8 cellular contexts compared by ENCODE assay signal in the genomic region with DNA sequence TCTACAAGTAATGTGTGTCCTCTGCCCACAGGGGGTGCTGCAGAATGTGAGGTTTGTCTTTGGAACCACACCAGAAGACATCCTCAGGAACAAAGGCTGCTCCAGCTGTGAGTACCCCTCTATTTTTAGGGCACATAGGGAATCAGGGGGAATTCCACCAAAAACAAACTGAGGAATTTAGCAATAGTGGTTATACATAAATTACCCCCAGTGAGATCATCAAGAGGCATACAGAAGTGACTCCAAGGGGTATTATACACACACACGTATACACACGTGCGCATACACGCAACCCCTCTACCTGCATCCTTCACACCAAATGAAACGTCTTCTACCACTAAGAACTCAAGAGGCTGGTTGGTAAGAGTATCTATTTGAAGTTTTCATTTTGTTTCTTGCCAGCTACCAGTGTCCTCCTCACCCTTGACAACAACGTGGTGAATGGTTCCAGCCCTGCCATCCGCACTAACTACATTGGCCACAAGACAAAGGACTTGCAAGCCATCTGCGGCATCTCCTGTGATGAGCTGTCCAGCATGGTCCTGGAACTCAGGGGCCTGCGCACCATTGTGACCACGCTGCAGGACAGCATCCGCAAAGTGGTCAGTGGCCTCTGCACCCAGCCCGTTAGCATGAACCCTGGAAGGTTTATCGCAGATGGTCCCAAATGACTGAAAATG. TPM values are rescaled to one million over a fixed set of nuclear protein-coding genes. Genes with fewer than 3 reads are reported as not detected.
DNase-seq lines count a peak whose midpoint lies in the region; ATAC-seq, FAIRE-seq and TF ChIP-seq lines count a peak whose summit lies in the region.

No MANE protein-coding gene starts in this region.

- H3K79me2 ChIP-seq in keratinocyte (ENCODE audit: control insufficient read depth, insufficient read depth, low read length): peaks cover 29% of the 10 kb centered on the region

- DNase-seq in activated naive CD4-positive, alpha-beta T cell treated with Interleukin-2 at 50 U/mL for 16 hours: peak; percentile 39
- DNase-seq in activated naive CD4-positive, alpha-beta T cell (lab: John Stamatoyannopoulos, UW): no peak
- DNase-seq in activated CD8-positive, alpha-beta T cell treated with anti-CD3 and anti-CD28 coated beads for 36 hours: peak; percentile 58
- DNase-seq in keratinocyte (ENCODE audit: low read depth, low spot score) (peak; percentile 56), tibial nerve (ENCODE audit: low spot score in 2 of 2) (no peak)
- DNase-seq in T-helper 2 cell treated with Interferon-gamma antibody and Interleukin-4, amounts not matched to agents 5 μg/mL and 100 μg/mL, for 36 hours (ENCODE audit: low spot score): no peak

- no peak overlapping the region for H3K27ac Mint-ChIP-seq in activated CD8-positive, alpha-beta T cell treated with anti-CD3 and anti-CD28 coated beads for 36 hours
- H3K27ac Mint-ChIP-seq in T-helper 2 cell treated with Interferon-gamma antibody and Interleukin-4, amounts not matched to agents 5 μg/mL and 100 μg/mL, for 36 hours: no peak overlapping the region

- peak; percentile 22 for ATAC-seq in activated CD8-positive, alpha-beta T cell treated with anti-CD3 and anti-CD28 coated beads for 36 hours
- ATAC-seq in GM18909 (IDR thresholded peaks at IDR 0.05; ENCODE audit: poor library complexity, unreplicated experiment): no peak
- no peak for ATAC-seq in HG02840 (IDR thresholded peaks at IDR 0.05; ENCODE audit: low FRiP score, unreplicated experiment)

- H3K4me1 Mint-ChIP-seq in activated CD8-positive, alpha-beta T cell treated with anti-CD3 and anti-CD28 coated beads for 36 hours (ENCODE audit: low read depth): peaks cover 11% of the 10 kb centered on the region
- peaks cover 11% of the 10 kb centered on the region for H3K4me1 Mint-ChIP-seq in T-helper 2 cell treated with Interferon-gamma antibody and Interleukin-4, amounts not matched to agents 5 μg/mL and 100 μg/mL, for 36 hours (ENCODE audit: low read depth)

- peaks cover 28% of the 10 kb centered on the region for H3K27me3 Mint-ChIP-seq in activated CD8-positive, alpha-beta T cell treated with anti-CD3 and anti-CD28 coated beads for 36 hours
- peaks cover 51% of the 10 kb centered on the region for H3K27me3 Mint-ChIP-seq in T-helper 2 cell treated with Interferon-gamma antibody and Interleukin-4, amounts not matched to agents 5 μg/mL and 100 μg/mL, for 36 hours (ENCODE audit: low read depth)

- CTCF ChIA-PET in activated CD8-positive, alpha-beta T cell treated with anti-CD3 and anti-CD28 coated beads for 36 hours (lab: Charles Lee): interaction anchor here (0.6 to 6.1 kb wide), 8 partner anchors 11 to 460 kb away, joined by 3 to 75 read pairs (median 4); no protein-coding TSS in a partner anchor

- H3K9me3 Mint-ChIP-seq in activated CD8-positive, alpha-beta T cell treated with anti-CD3 and anti-CD28 coated beads for 36 hours: no peaks in the 10 kb centered on the region
- H3K9me3 Mint-ChIP-seq in T-helper 2 cell treated with Interferon-gamma antibody and Interleukin-4, amounts not matched to agents 5 μg/mL and 100 μg/mL, for 36 hours: no peaks in the 10 kb centered on the region

- peaks cover 59% of the 10 kb centered on the region for H4K20me1 ChIP-seq in keratinocyte (ENCODE audit: control insufficient read depth, extremely low read depth, insufficient read depth, low read length)

- no peaks in the 10 kb centered on the region for H3K27me3 ChIP-seq in keratinocyte (ENCODE audit: control insufficient read depth, extremely low read depth, insufficient read depth, low read length)
- no peaks in the 10 kb centered on the region for H3K27me3 ChIP-seq in tibial nerve

- FAIRE-seq in keratinocyte (lab: Jason Lieb, UNC): peak; percentile 58

- POLR2A ChIA-PET in activated CD8-positive, alpha-beta T cell treated with anti-CD3 and anti-CD28 coated beads for 36 hours (lab: Charles Lee): no interaction called here

- no peak overlapping the region for H2AFZ ChIP-seq in keratinocyte (ENCODE audit: control insufficient read depth, low read length)

- peak; percentile 67 for TF ChIP-seq CTCF in activated CD8-positive, alpha-beta T cell treated with anti-CD3 and anti-CD28 coated beads for 36 hours (IDR thresholded peaks at IDR 0.05)
- peak in 2 of 3 experiments; percentile 49 to 54 for TF ChIP-seq CTCF in keratinocyte (optimal IDR thresholded peaks at IDR 0.05 in 1 of 3, IDR thresholded peaks at IDR 0.05 in 1 of 3, conservative IDR thresholded peaks at IDR 0.05 in 1 of 3; ENCODE audit: extremely low read depth in 1 of 3, insufficient read depth in 2 of 3, low read length in 3 of 3)
- peak in 2 of 5 experiments; percentile 54 to 55 for TF ChIP-seq CTCF in tibial nerve (IDR thresholded peaks at IDR 0.05)

- H3K4me3 Mint-ChIP-seq in activated CD8-positive, alpha-beta T cell treated with anti-CD3 and anti-CD28 coated beads for 36 hours: no peak overlapping the region
- no peak overlapping the region for H3K4me3 Mint-ChIP-seq in T-helper 2 cell treated with Interferon-gamma antibody and Interleukin-4, amounts not matched to agents 5 μg/mL and 100 μg/mL, for 36 hours

- H3K4me1 ChIP-seq in keratinocyte (ENCODE audit: control insufficient read depth, extremely low read depth, insufficient read depth, low read length) (peaks cover 26% of the 10 kb centered on the region), tibial nerve (peaks cover 0 to 77% (median 32%) of the 10 kb centered on the region in 4 donors)

- TF ChIP-seq EP300 in tibial nerve (IDR thresholded peaks at IDR 0.05): peak in 1 of 2 donors; percentile 2

- peak overlapping the region; percentile 52 for H3K4me2 ChIP-seq in keratinocyte (ENCODE audit: control insufficient read depth, extremely low read depth, insufficient read depth, low read depth, low read length)

- dilution Hi-C loops in keratinocyte (cut with MboI; ENCODE audit: extremely low pct_ligation_motif_present, low sequenced_read_pairs): no loop called here

- 60 to 74% methylated on average over 13 of the region's 13 CpGs for WGBS in tibial nerve, 2 donors

- intact Hi-C loops in activated CD8-positive, alpha-beta T cell treated with anti-CD3 and anti-CD28 coated beads for 36 hours (cut with micrococcal nuclease): loop anchor here (1.0 to 10.0 kb wide), 3 partner anchors 174 to 459 kb away; no protein-coding TSS in a partner anchor

- peak overlapping the region in 2 of 3 experiments; percentile 41 to 63 for H3K4me3 ChIP-seq in keratinocyte (ENCODE audit: control insufficient read depth in 2 of 3, extremely low read depth in 1 of 3, insufficient read depth in 2 of 3, low read depth in 1 of 3, low read length in 3 of 3)
- peak overlapping the region; percentile 61 to 78 (median 66) for H3K4me3 ChIP-seq in tibial nerve

- peak overlapping the region; percentile 36 for H3K27ac ChIP-seq in keratinocyte (ENCODE audit: control insufficient read depth, insufficient read depth, low read length)
- peak overlapping the region in 3 of 4 donors; percentile 91 to 95 (median 91) for H3K27ac ChIP-seq in tibial nerve

- no peaks in the 10 kb centered on the region for H3K9me3 ChIP-seq in keratinocyte (ENCODE audit: control insufficient read depth, low read depth, low read length)
- H3K9me3 ChIP-seq in tibial nerve: no peaks in the 10 kb centered on the region

- peak overlapping the region; percentile 34 for H3K9ac ChIP-seq in keratinocyte (ENCODE audit: control insufficient read depth, extremely low read depth, insufficient read depth, low read length)

- no peak for TF ChIP-seq POLR2A in tibial nerve (IDR thresholded peaks at IDR 0.05)

- H3K36me3 ChIP-seq in keratinocyte (ENCODE audit: control insufficient read depth in 2 of 2, extremely low read depth in 1 of 2, insufficient read depth in 2 of 2, low read length in 2 of 2) (peaks cover 39 to 64% of the 10 kb centered on the region in 2 experiments), tibial nerve (peaks cover 3 to 68% (median 20%) of the 10 kb centered on the region in 3 donors)

- no peaks in the 10 kb centered on the region for H3K36me3 Mint-ChIP-seq in activated CD8-positive, alpha-beta T cell treated with anti-CD3 and anti-CD28 coated beads for 36 hours (ENCODE audit: low read depth)
- H3K36me3 Mint-ChIP-seq in T-helper 2 cell treated with Interferon-gamma antibody and Interleukin-4, amounts not matched to agents 5 μg/mL and 100 μg/mL, for 36 hours (ENCODE audit: low read depth): no peaks in the 10 kb centered on the region

- no peaks in the 10 kb centered on the region for H3K9me1 ChIP-seq in keratinocyte (ENCODE audit: control insufficient read depth, extremely low read depth, insufficient read depth, low read length)

RNA-seq across cellular contexts. Expression of gene THBS1, which starts 2.8 kb away (rescaled TPM):
- 1 to 10 TPM in 1 of 2 experiments, under 1 TPM in 1; 0.54 to 1.1 TPM for total RNA-seq in activated CD8-positive, alpha-beta T cell treated with anti-CD3 and anti-CD28 coated beads for 36 hours
- polyA plus RNA-seq in keratinocyte: 585 to 1,976 TPM (median 789 TPM) in 3 replicates
- 224 TPM for polyA plus RNA-seq in keratinocyte (2011; ENCODE audit: low read depth)
- 250 and 267 TPM in 2 replicates for polyA plus RNA-seq in keratinocyte (2011; cell fraction: cytosol; rRNA removed)
- polyA plus RNA-seq in keratinocyte (2011; cell fraction: nucleus; rRNA removed): 2,729 and 2,799 TPM in 2 replicates
- 152 and 2,223 TPM in 2 replicates for polyA plus RNA-seq in keratinocyte (2012; ENCODE audit: low replicate concordance)
- polyA minus RNA-seq in keratinocyte: 2,799 to 14,102 TPM (median 5,100 TPM) in 3 replicates
- 2,733 TPM for polyA minus RNA-seq in keratinocyte (2011; cell fraction: cytosol; rRNA and poly(A)+ RNA removed)
- polyA minus RNA-seq in keratinocyte (2011; cell fraction: nucleus; rRNA and poly(A)+ RNA removed): 7,793 and 10,292 TPM in 2 replicates
- 1,000 to 10,000 TPM; 1,850 to 2,559 (median 1,931) TPM for total RNA-seq in tibial nerve

Comparison
In these comparisons a context has a peak if more than half of its experiments do, and no peak if none do; other contexts are left out.
1. DNase-seq: peak in activated naive CD4-positive, alpha-beta T cell treated with Interleukin-2 at 50 U/mL for 16 hours (single experiment), activated CD8-positive, alpha-beta T cell treated with anti-CD3 and anti-CD28 coated beads for 36 hours (single experiment) and keratinocyte (single experiment); none in activated naive CD4-positive, alpha-beta T cell (0 of 4), tibial nerve (0 of 2) and T-helper 2 cell treated with Interferon-gamma antibody and Interleukin-4, amounts not matched to agents 5 μg/mL and 100 μg/mL, for 36 hours (single experiment).
2. RNA of gene THBS1, which starts 2.8 kb away (total RNA-seq): 1,850 to 2,559 TPM in tibial nerve; 0.54 to 1.1 TPM in activated CD8-positive, alpha-beta T cell treated with anti-CD3 and anti-CD28 coated beads for 36 hours; every median in the first group is over 100 times any median in the second.